In genomic region chr5:42995152-42995751, GRCh38 we compare ENCODE assay signal across 8 cellular contexts. TPM values are rescaled to one million over a fixed set of nuclear protein-coding genes. Genes with fewer than 3 reads are reported as not detected.
DNase-seq lines count a peak whose midpoint lies in the region; ATAC-seq and TF ChIP-seq lines count a peak whose summit lies in the region.

No MANE protein-coding gene starts in this region.

- no peaks in the 10 kb centered on the region for H3K9me3 ChIP-seq in thyroid gland

- peak overlapping the region in 2 of 3 donors; percentile 41 to 76 for H3K27ac ChIP-seq in thyroid gland

- no peak for TF ChIP-seq CTCF in kidney epithelial cell (IDR thresholded peaks at IDR 0.05; ENCODE audit: insufficient read depth, low read length, poor library complexity, severe bottlenecking)
- no peak for TF ChIP-seq CTCF in thyroid gland (IDR thresholded peaks at IDR 0.05)

- peaks cover 4% of the 10 kb centered on the region for H3K27me3 Mint-ChIP-seq in activated T-cell treated with anti-CD3 and anti-CD28 coated beads, Interleukin-2, amount 50 U/mL, for 24 hours

- H3K4me3 ChIP-seq in kidney epithelial cell (ENCODE audit: low read depth, low read length) (peak overlapping the region; percentile 23), thyroid gland (replicated peaks in 1 of 3) (no peak overlapping the region)

- WGBS in thyroid gland, 2 donors = 8 to 10% methylated on average over 21 of the region's 21 CpGs

- intact Hi-C loops in thyroid gland (cut with DNase I) = no loop called here

- TF ChIP-seq POLR2A in thyroid gland (IDR thresholded peaks at IDR 0.05) = no peak

- peak overlapping the region; percentile 100 for H3K27ac Mint-ChIP-seq in activated T-cell treated with anti-CD3 and anti-CD28 coated beads, Interleukin-2, amount 50 U/mL, for 24 hours
- peak overlapping the region; percentile 99 to 100 for H3K27ac Mint-ChIP-seq in activated naive CD4-positive, alpha-beta T cell treated with anti-CD3 and anti-CD28 coated beads, Interleukin-2, amount 50 U/mL, for 72 hours

- ATAC-seq in activated naive CD4-positive, alpha-beta T cell treated with anti-CD3 and anti-CD28 coated beads, Interleukin-2, amount 50 U/mL, for 72 hours = peak in 1 of 2 donors; percentile 3
- no peak for ATAC-seq in HG02885 (IDR thresholded peaks at IDR 0.05; ENCODE audit: poor library complexity, unreplicated experiment)
- ATAC-seq in GM19328 (IDR thresholded peaks at IDR 0.05; ENCODE audit: unreplicated experiment) = no peak

- peak; percentile 51 for DNase-seq in activated T-cell treated with anti-CD3 and anti-CD28 coated beads, Interleukin-2, amount 50 U/mL, for 24 hours
- no peak for DNase-seq in activated T-cell treated with anti-CD3 and anti-CD28 coated beads, Interleukin-2, amount 50 U/mL, for 1 hour
- DNase-seq in activated naive CD4-positive, alpha-beta T cell treated with anti-CD3 and anti-CD28 coated beads, Interleukin-2, amount 50 U/mL, for 72 hours (ENCODE audit: low spot score in 2 of 2) = no peak
- DNase-seq in kidney epithelial cell (ENCODE audit: low read depth) (no peak), thyroid gland (no peak), UCSD-AML1 (lab: John Stamatoyannopoulos, UW; ENCODE audit: unreplicated experiment) (no peak)

- peaks cover 12 to 15% of the 10 kb centered on the region in 2 donors for H3K4me1 ChIP-seq in thyroid gland

- no peaks in the 10 kb centered on the region for H3K9me3 Mint-ChIP-seq in activated T-cell treated with anti-CD3 and anti-CD28 coated beads, Interleukin-2, amount 50 U/mL, for 24 hours
- no peaks in the 10 kb centered on the region for H3K9me3 Mint-ChIP-seq in activated naive CD4-positive, alpha-beta T cell treated with anti-CD3 and anti-CD28 coated beads, Interleukin-2, amount 50 U/mL, for 72 hours

- H3K36me3 ChIP-seq in kidney epithelial cell (ENCODE audit: control insufficient read depth, insufficient read depth, low read length) (no peaks in the 10 kb centered on the region), thyroid gland (no peaks in the 10 kb centered on the region)

- H3K36me3 Mint-ChIP-seq in activated T-cell treated with anti-CD3 and anti-CD28 coated beads, Interleukin-2, amount 50 U/mL, for 24 hours (ENCODE audit: low read depth) = peaks cover 33% of the 10 kb centered on the region
- peaks cover 0 to 26% of the 10 kb centered on the region in 2 donors for H3K36me3 Mint-ChIP-seq in activated naive CD4-positive, alpha-beta T cell treated with anti-CD3 and anti-CD28 coated beads, Interleukin-2, amount 50 U/mL, for 72 hours

- peaks cover 38% of the 10 kb centered on the region for H3K4me1 Mint-ChIP-seq in activated T-cell treated with anti-CD3 and anti-CD28 coated beads, Interleukin-2, amount 50 U/mL, for 24 hours (ENCODE audit: low read depth)

- peak overlapping the region; percentile 98 for H3K4me3 Mint-ChIP-seq in activated T-cell treated with anti-CD3 and anti-CD28 coated beads, Interleukin-2, amount 50 U/mL, for 24 hours

- no peaks in the 10 kb centered on the region for H3K27me3 ChIP-seq in kidney epithelial cell (ENCODE audit: control insufficient read depth, insufficient read depth, low read length)
- H3K27me3 ChIP-seq in thyroid gland = peaks cover 76% of the 10 kb centered on the region

RNA-seq across cellular contexts. Expression of gene ANXA2R, which starts 44.9 kb away (rescaled TPM):
- total RNA-seq in activated naive CD4-positive, alpha-beta T cell treated with anti-CD3 and anti-CD28 coated beads, Interleukin-2, amount 50 U/mL, for 72 hours = 1 to 10 TPM; 5.3 to 8.4 TPM
- 0.34 and 0.79 TPM in 2 replicates for total RNA-seq in kidney epithelial cell
- 1 to 10 TPM; 1.2 to 6.3 (median 4.0) TPM for total RNA-seq in thyroid gland
